8 cellular contexts compared by ENCODE assay signal in the genomic region with DNA sequence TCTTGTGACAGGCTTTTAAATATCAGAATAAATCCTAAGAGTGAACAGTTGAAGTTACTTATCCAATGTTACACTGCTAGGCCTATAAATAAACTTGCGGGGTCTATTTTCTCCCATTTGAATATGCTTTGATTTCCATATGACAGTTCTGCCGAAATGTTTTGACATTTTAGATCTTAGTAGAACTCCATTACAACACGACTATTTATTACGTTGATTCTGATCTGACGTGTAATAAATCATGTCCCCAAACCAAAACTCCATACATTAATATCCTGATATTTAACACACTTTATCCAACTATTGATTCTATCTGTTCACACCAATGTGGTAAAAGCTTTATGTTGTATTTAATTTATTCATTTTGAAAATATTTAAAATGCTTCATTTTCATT. TPM values are rescaled to one million over a fixed set of nuclear protein-coding genes. Genes with fewer than 3 reads are reported as not detected.
DNase-seq lines count a peak whose midpoint lies in the region; ATAC-seq, FAIRE-seq and TF ChIP-seq lines count a peak whose summit lies in the region.

No MANE protein-coding gene starts in this region.

- no peaks in the 10 kb centered on the region for H3K27me3 Mint-ChIP-seq in CD4-positive, alpha-beta T cell

- H3K4me3 ChIP-seq in NB4 (ENCODE audit: low read depth, low read length) (peak overlapping the region; percentile 66), neutrophil (ENCODE audit: low read depth in 1 of 2, low read length in 1 of 2) (peak overlapping the region; percentile 57 to 79)
- H3K4me3 ChIP-seq in effector memory CD4-positive, alpha-beta T cell (ENCODE audit: insufficient read depth, low read depth, low read length, poor library complexity, severe bottlenecking), result peak overlapping the region; percentile 40

- no peaks in the 10 kb centered on the region for H3K9me3 ChIP-seq in CD4-positive, alpha-beta T cell (ENCODE audit: control insufficient read depth, low read length)
- no peaks in the 10 kb centered on the region for H3K9me3 ChIP-seq in effector memory CD4-positive, alpha-beta T cell (ENCODE audit: control insufficient read depth, low read length)
- no peaks in the 10 kb centered on the region for H3K9me3 ChIP-seq in neutrophil

- no peak for FAIRE-seq in GM19239 (lab: Jason Lieb, UNC)

- no peak for DNase-seq in CD4-positive, alpha-beta T cell
- DNase-seq in NB4 (ENCODE audit: low read depth) (no peak), GM19239 (ENCODE audit: insufficient read length, low spot score) (no peak), GM20000 (ENCODE audit: low spot score) (no peak)
- DNase-seq in effector memory CD4-positive, alpha-beta T cell, result no peak

- peak overlapping the region; percentile 89 for H3K27ac Mint-ChIP-seq in CD4-positive, alpha-beta T cell

- H3K4me1 ChIP-seq in effector memory CD4-positive, alpha-beta T cell (ENCODE audit: control insufficient read depth, insufficient read depth, low read length, poor library complexity, severe bottlenecking), result peaks cover 19% of the 10 kb centered on the region
- H3K4me1 ChIP-seq in neutrophil (ENCODE audit: control insufficient read depth in 1 of 2, insufficient read depth in 1 of 2, low read depth in 1 of 2, low read length in 1 of 2), result peaks cover 17 to 32% of the 10 kb centered on the region in 2 experiments

- H3K4me3 Mint-ChIP-seq in CD4-positive, alpha-beta T cell, result peak overlapping the region; percentile 89

- intact Hi-C loops in CD4-positive, alpha-beta T cell (cut with DNase I, micrococcal nuclease), result loop anchor here (1.0 to 10.0 kb wide), 6 partner anchors 24 to 446 kb away; partner anchors contain the start of genes DMAC2L (in 2 of the 2), L2HGDH (in 2 of the 2), ARF6 (in 1 of the 2) and SOS2 (in 1 of the 2)

- POLR2A ChIA-PET in CD4-positive, alpha-beta T cell (lab: Charles Lee), result interaction anchor here (0.5 to 8.7 kb wide), 28 partner anchors 10 to 290 kb away, joined by 3 to 155 read pairs (median 6); partner anchors contain the start of genes ARF6, KLHDC2, MGAT2 and NEMF

- no peaks in the 10 kb centered on the region for H3K36me3 ChIP-seq in effector memory CD4-positive, alpha-beta T cell (ENCODE audit: control insufficient read depth, insufficient read depth, low read length)
- H3K36me3 ChIP-seq in neutrophil, result no peaks in the 10 kb centered on the region

- peak overlapping the region; percentile 71 for H3K27ac ChIP-seq in CD4-positive, alpha-beta T cell (ENCODE audit: low read depth, low read length)
- H3K27ac ChIP-seq in effector memory CD4-positive, alpha-beta T cell (ENCODE audit: insufficient read depth, low read length, poor library complexity, severe bottlenecking), result peak overlapping the region; percentile 64
- peak overlapping the region; percentile 87 for H3K27ac ChIP-seq in neutrophil

- peaks cover 3% of the 10 kb centered on the region for H3K36me3 Mint-ChIP-seq in CD4-positive, alpha-beta T cell (ENCODE audit: low read depth)

- H3K4me1 Mint-ChIP-seq in CD4-positive, alpha-beta T cell (ENCODE audit: low read depth), result peaks cover 14% of the 10 kb centered on the region

- CTCF ChIA-PET in CD4-positive, alpha-beta T cell (lab: Charles Lee), result interaction anchor here (0.6 to 2.0 kb wide), 6 partner anchors 16 to 236 kb away, joined by 3 to 5 read pairs (median 4); partner anchors contain the start of genes DNAAF2 and NEMF

- H3K9me3 Mint-ChIP-seq in CD4-positive, alpha-beta T cell, result no peaks in the 10 kb centered on the region

- no peak for ATAC-seq in CD4-positive, alpha-beta T cell (ENCODE audit: poor library complexity)
- ATAC-seq in HG03439 (IDR thresholded peaks at IDR 0.05; ENCODE audit: unreplicated experiment) (no peak), HG02610 (IDR thresholded peaks at IDR 0.05; ENCODE audit: unreplicated experiment) (no peak)

- no peak for TF ChIP-seq POLR2A in NB4 (IDR thresholded peaks at IDR 0.05; ENCODE audit: extremely low read depth, insufficient read length)

- no peak for TF ChIP-seq CTCF in CD4-positive, alpha-beta T cell (IDR thresholded peaks at IDR 0.05)
- TF ChIP-seq CTCF in NB4 (IDR thresholded peaks at IDR 0.05; ENCODE audit: low read depth, low read length) (no peak), neutrophil (IDR thresholded peaks at IDR 0.05) (no peak), GM20000 (IDR thresholded peaks at IDR 0.05; ENCODE audit: extremely low read depth, missing control alignments) (no peak)

- no peaks in the 10 kb centered on the region for H3K27me3 ChIP-seq in CD4-positive, alpha-beta T cell (ENCODE audit: control insufficient read depth, insufficient read depth, low read length)
- H3K27me3 ChIP-seq in effector memory CD4-positive, alpha-beta T cell (replicated peaks; ENCODE audit: control insufficient read depth, insufficient read depth, low read length, poor library complexity, severe bottlenecking), result no peaks in the 10 kb centered on the region
- no peaks in the 10 kb centered on the region for H3K27me3 ChIP-seq in neutrophil

RNA-seq across cellular contexts. Expression of gene NEMF, which starts 16.1 kb away (rescaled TPM):
- 10 to 100 TPM; 96.0 to 97.7 TPM for total RNA-seq in CD4-positive, alpha-beta T cell

RNA-seq across cellular contexts. Expression of gene ARF6, which starts 24.2 kb away (rescaled TPM):
- total RNA-seq in CD4-positive, alpha-beta T cell, result 10 to 100 TPM; 67.2 to 69.7 TPM
